ENCODE assay signal across 25 cellular contexts in the genomic region with DNA sequence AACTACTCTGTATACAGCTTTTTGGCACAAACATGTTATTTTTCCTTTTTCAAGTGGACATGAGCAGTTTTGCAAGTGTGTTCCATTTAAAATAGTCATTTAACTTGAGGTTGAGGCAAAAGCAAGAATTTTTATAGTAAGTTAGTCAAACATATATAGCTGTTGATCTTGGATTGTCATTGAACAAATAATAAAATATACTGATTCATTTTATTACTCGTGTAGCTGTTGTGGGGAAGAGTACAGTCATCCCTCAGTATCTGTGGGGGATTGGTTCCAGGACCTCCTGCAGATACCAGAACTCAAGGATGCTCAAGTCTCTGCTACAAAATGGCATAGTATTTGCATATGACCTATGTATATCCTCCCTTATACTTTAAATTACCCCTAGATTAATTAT.
"Had no signal": no experiment of that assay in that cellular context is flagged by ENCODE, and none has a peak within 500 bp of the region (broad histone marks: within the 10 kb centered on the region; RNA-seq: fewer than 3 reads in every experiment).

No MANE protein-coding gene starts in this region.

- H3K27me3 ChIP-seq: esophagus squamous epithelium, thyroid gland, upper lobe of left lung, vagina had no signal

- H3K4me1 ChIP-seq: esophagus squamous epithelium, parathyroid adenoma had no signal

- H3K36me3 ChIP-seq: thyroid gland had no signal

- H3K9me3 Mint-ChIP-seq: activated B cell treated with CpG ODN at 0.5 μM for 24 hours; activated CD8-positive, alpha-beta T cell treated with anti-CD3 and anti-CD28 coated beads for 36 hours; activated naive CD4-positive, alpha-beta T cell treated with anti-CD3 and anti-CD28 coated beads, Interleukin-2, amount 50 U/mL, for 24 hours; activated T-cell treated with anti-CD3 and anti-CD28 coated beads, Interleukin-2, amount 50 U/mL, for 4 hours; activated T-helper 17 cell treated with anti-CD3 and anti-CD28 coated beads, Interleukin-2, amount 50 U/mL, for 72 hours; immature natural killer cell; mesothelial cell of epicardium; naive B cell; stimulated activated effector memory CD8-positive, alpha-beta T cell treated with anti-CD3 and anti-CD28 coated beads, Interleukin-12 subunit alpha, Interleukin-12 subunit beta, amount 100 ng/mL, for 72 hours; stimulated activated naive CD8-positive, alpha-beta T cell treated with anti-CD3 and anti-CD28 coated beads, Interleukin-15, Interleukin-2, amounts not matched to agents 100 ng/mL and 50 ng/mL, for 24 hours had no signal

- H3K4me3 Mint-ChIP-seq: activated B cell treated with CpG ODN at 0.5 μM for 24 hours; activated CD8-positive, alpha-beta T cell treated with anti-CD3 and anti-CD28 coated beads for 36 hours; activated naive CD4-positive, alpha-beta T cell treated with anti-CD3 and anti-CD28 coated beads, Interleukin-2, amount 50 U/mL, for 24 hours; activated T-cell treated with anti-CD3 and anti-CD28 coated beads, Interleukin-2, amount 50 U/mL, for 4 hours; activated T-helper 17 cell treated with anti-CD3 and anti-CD28 coated beads, Interleukin-2, amount 50 U/mL, for 72 hours; immature natural killer cell; mesothelial cell of epicardium; naive B cell; stimulated activated effector memory CD8-positive, alpha-beta T cell treated with anti-CD3 and anti-CD28 coated beads, Interleukin-12 subunit alpha, Interleukin-12 subunit beta, amount 100 ng/mL, for 72 hours; stimulated activated naive CD8-positive, alpha-beta T cell treated with anti-CD3 and anti-CD28 coated beads, Interleukin-15, Interleukin-2, amounts not matched to agents 100 ng/mL and 50 ng/mL, for 24 hours had no signal

- H3K4me1 Mint-ChIP-seq: activated B cell treated with CpG ODN at 0.5 μM for 24 hours; activated naive CD4-positive, alpha-beta T cell treated with anti-CD3 and anti-CD28 coated beads, Interleukin-2, amount 50 U/mL, for 24 hours; activated T-helper 17 cell treated with anti-CD3 and anti-CD28 coated beads, Interleukin-2, amount 50 U/mL, for 72 hours; immature natural killer cell had no signal

- H3K27ac Mint-ChIP-seq: activated B cell treated with CpG ODN at 0.5 μM for 24 hours; activated CD8-positive, alpha-beta T cell treated with anti-CD3 and anti-CD28 coated beads for 36 hours; activated naive CD4-positive, alpha-beta T cell treated with anti-CD3 and anti-CD28 coated beads, Interleukin-2, amount 50 U/mL, for 24 hours; activated T-helper 17 cell treated with anti-CD3 and anti-CD28 coated beads, Interleukin-2, amount 50 U/mL, for 72 hours; immature natural killer cell; stimulated activated effector memory CD8-positive, alpha-beta T cell treated with anti-CD3 and anti-CD28 coated beads, Interleukin-12 subunit alpha, Interleukin-12 subunit beta, amount 100 ng/mL, for 72 hours; stimulated activated naive CD8-positive, alpha-beta T cell treated with anti-CD3 and anti-CD28 coated beads, Interleukin-15, Interleukin-2, amounts not matched to agents 100 ng/mL and 50 ng/mL, for 24 hours had no signal

- H3K9me3 ChIP-seq: esophagus squamous epithelium, psoas muscle, thyroid gland, upper lobe of left lung, vagina had no signal

- H3K27me3 Mint-ChIP-seq: activated B cell treated with CpG ODN at 0.5 μM for 24 hours; activated CD8-positive, alpha-beta T cell treated with anti-CD3 and anti-CD28 coated beads for 36 hours; activated naive CD4-positive, alpha-beta T cell treated with anti-CD3 and anti-CD28 coated beads, Interleukin-2, amount 50 U/mL, for 24 hours; activated T-helper 17 cell treated with anti-CD3 and anti-CD28 coated beads, Interleukin-2, amount 50 U/mL, for 72 hours; naive B cell; stimulated activated naive CD8-positive, alpha-beta T cell treated with anti-CD3 and anti-CD28 coated beads, Interleukin-15, Interleukin-2, amounts not matched to agents 100 ng/mL and 50 ng/mL, for 24 hours had no signal

- DNase-seq: activated B cell treated with CpG ODN at 0.5 μM for 24 hours; activated CD4-positive, alpha-beta T cell treated with anti-CD3 and anti-CD28 coated beads, Interleukin-2, amount 50 U/mL, for 1 hour; activated CD8-positive, alpha-beta T cell treated with anti-CD3 and anti-CD28 coated beads for 36 hours; activated gamma-delta T cell treated with Interleukin-2 at 50 U/mL for 16 hours; activated T-cell treated with anti-CD3 and anti-CD28 coated beads, Interleukin-2, amount 50 U/mL, for 4 hours; dermis blood vessel endothelial cell; effector CD4-positive, alpha-beta T cell; esophagus squamous epithelium; hypothalamus; immature natural killer cell; kidney; left colon; naive B cell; psoas muscle; stimulated activated CD4-positive, alpha-beta T cell treated with anti-CD3 and anti-CD28 coated beads, Interleukin-4, amount 100 ng/mL, for 1 hour; thyroid gland; upper lobe of left lung had no signal

- ATAC-seq: activated CD8-positive, alpha-beta T cell treated with anti-CD3 and anti-CD28 coated beads for 36 hours; activated T-cell treated with anti-CD3 and anti-CD28 coated beads, Interleukin-2, amount 50 U/mL, for 4 hours; activated T-helper 17 cell treated with anti-CD3 and anti-CD28 coated beads, Interleukin-2, amount 50 U/mL, for 72 hours; left colon; stimulated activated effector memory CD8-positive, alpha-beta T cell treated with anti-CD3 and anti-CD28 coated beads, Interleukin-12 subunit alpha, Interleukin-12 subunit beta, amount 100 ng/mL, for 72 hours had no signal

- H2AFZ ChIP-seq: parathyroid adenoma had no signal

- H3K27ac ChIP-seq: epithelial cell of prostate, esophagus squamous epithelium, parathyroid adenoma, psoas muscle, thyroid gland, upper lobe of left lung, vagina had no signal

- H3K79me2 ChIP-seq: parathyroid adenoma had no signal

- H3K4me3 ChIP-seq: esophagus squamous epithelium, psoas muscle, thyroid gland, upper lobe of left lung, vagina had no signal
